In the genomic region with DNA sequence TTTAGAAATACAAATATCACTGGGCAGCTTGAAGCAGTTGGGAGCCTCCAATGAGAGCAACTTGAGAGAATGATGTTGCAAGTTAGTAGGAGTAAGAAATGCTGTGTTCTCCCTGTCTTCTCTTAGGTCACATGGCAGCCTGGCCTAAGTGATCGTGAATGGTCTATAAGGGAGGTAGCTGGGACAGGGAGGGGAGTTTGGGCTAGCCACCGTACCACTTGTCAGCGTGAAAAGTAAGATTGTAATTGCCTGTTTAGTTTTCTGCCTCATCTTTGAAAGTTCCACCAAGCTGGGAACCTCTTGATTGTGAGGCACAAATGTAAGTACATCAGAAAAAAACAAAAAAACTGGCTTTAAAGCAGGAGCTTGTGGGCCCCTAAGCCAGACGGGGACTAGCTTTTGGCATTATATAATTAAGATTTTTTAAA, we compare ENCODE assay signal across 23 cellular contexts. TPM values are rescaled to one million over a fixed set of nuclear protein-coding genes. Genes with fewer than 3 reads are reported as not detected.
DNase-seq lines count a peak whose midpoint lies in the region; ATAC-seq, FAIRE-seq and TF ChIP-seq lines count a peak whose summit lies in the region.
"Had no signal": no experiment of that assay in that cellular context is flagged by ENCODE, and none has a peak within 500 bp of the region (broad histone marks: within the 10 kb centered on the region; RNA-seq: fewer than 3 reads in every experiment).

No MANE protein-coding gene starts in this region.

- H2BK15ac ChIP-seq in mesenchymal stem cell (ENCODE audit: low read depth, poor library complexity, severe bottlenecking): no peak overlapping the region

- H3K79me1 ChIP-seq in mesenchymal stem cell (replicated peaks; ENCODE audit: low read length, poor library complexity, severe bottlenecking): peaks cover 3% of the 10 kb centered on the region

- no peak overlapping the region for H2BK120ac ChIP-seq in mesenchymal stem cell (ENCODE audit: low read depth, low read length)

- FAIRE-seq in GM12878 (lab: Jason Lieb, UNC): no peak

- TF ChIP-seq POLR2A in GM18505 (IDR thresholded peaks at IDR 0.05; ENCODE audit: borderline replicate concordance, extremely low read depth, insufficient read depth, insufficient read length) (peak; percentile 15), GM12878 (IDR thresholded peaks at IDR 0.05; ENCODE audit: low read depth, low read length) (peak; percentile 80), esophagus squamous epithelium (IDR thresholded peaks at IDR 0.05) (no peak)

- H3K4me3 ChIP-seq in SK-N-SH (ENCODE audit: low read depth in 2 of 2, low read length in 1 of 2) (no peak overlapping the region), GM12878 (no peak overlapping the region), mesenchymal stem cell (ENCODE audit: insufficient read depth in 1 of 2, low read depth in 1 of 2, low read length in 2 of 2) (no peak overlapping the region), esophagus squamous epithelium (no peak overlapping the region)
- H3K4me3 ChIP-seq: PC-9, psoas muscle, thoracic aorta had no signal

- SMC1A ChIA-PET in GM12878 (lab: Charles Lee; ENCODE audit: uncharacterized antibody, unreplicated experiment): interaction anchor here (1.0 to 4.5 kb wide), 4 partner anchors 10 to 25 kb away, joined by 3 to 15 read pairs (median 3); no protein-coding TSS in a partner anchor

- H3K23ac ChIP-seq in mesenchymal stem cell (ENCODE audit: low read length in 2 of 2): no peak overlapping the region

- no peak for TF ChIP-seq RAD21 in SK-N-SH (IDR thresholded peaks at IDR 0.05; ENCODE audit: low read length)
- TF ChIP-seq RAD21 in GM12878 (IDR thresholded peaks at IDR 0.05; ENCODE audit: insufficient read depth, low read depth, low read length): no peak

- no peak for TF ChIP-seq EP300 in SK-N-SH (IDR thresholded peaks at IDR 0.05; ENCODE audit: borderline replicate concordance in 1 of 2, low read depth in 1 of 2, low read length in 1 of 2)
- TF ChIP-seq EP300 in GM12878 (IDR thresholded peaks at IDR 0.05; ENCODE audit: borderline replicate concordance in 1 of 2, control insufficient read depth in 1 of 2, low read depth in 2 of 2, low read length in 2 of 2): no peak

- H3K4ac ChIP-seq in mesenchymal stem cell (ENCODE audit: low read depth in 1 of 2, low read length in 2 of 2): no peak overlapping the region

- peaks cover 66% of the 10 kb centered on the region for H3F3A ChIP-seq in SK-N-SH (replicated peaks; ENCODE audit: insufficient read depth)

- H2BK12ac ChIP-seq in mesenchymal stem cell (ENCODE audit: low read length in 2 of 2): no peak overlapping the region

- no peak overlapping the region for H2BK5ac ChIP-seq in mesenchymal stem cell (ENCODE audit: low read depth, low read length, poor library complexity, severe bottlenecking)

- no peak overlapping the region for H2AK5ac ChIP-seq in mesenchymal stem cell (ENCODE audit: low read length, severe bottlenecking)

- CTCF ChIA-PET in SK-N-SH (lab: Yijun Ruan, JAX): interaction anchor here (1.5 to 4.8 kb wide), 2 partner anchors 14 to 16 kb away, joined by 3 to 30 read pairs; no protein-coding TSS in a partner anchor
- CTCF ChIA-PET in GM12878 (lab: Yijun Ruan, JAX): interaction anchor here (0.9 to 1.9 kb wide), 5 partner anchors 14 to 226 kb away, joined by 4 to 11 read pairs (median 4); no protein-coding TSS in a partner anchor
- CTCF ChIA-PET in RWPE1 (lab: Yijun Ruan, JAX): no interaction called here

- no peak overlapping the region for H3K9ac ChIP-seq in SK-N-SH
- no peak overlapping the region for H3K9ac ChIP-seq in GM12878 (ENCODE audit: control insufficient read depth, insufficient read depth, low read length)
- peak overlapping the region; percentile 47 for H3K9ac ChIP-seq in mesenchymal stem cell (ENCODE audit: low read length)

- H3K36me3 ChIP-seq in SK-N-SH (replicated peaks in 1 of 2; ENCODE audit: control insufficient read depth in 1 of 2, insufficient read depth in 2 of 2, low read length in 1 of 2): peaks cover 45 to 55% of the 10 kb centered on the region in 2 experiments
- H3K36me3 ChIP-seq in GM12878 (ENCODE audit: control insufficient read depth in 2 of 2, insufficient read depth in 2 of 2, low read length in 1 of 2): peaks cover 4 to 22% of the 10 kb centered on the region in 2 experiments
- H3K36me3 ChIP-seq in mesenchymal stem cell (ENCODE audit: control insufficient read depth in 1 of 2, insufficient read depth in 2 of 2, low read depth in 1 of 2, low read length in 2 of 2): peaks cover 21 to 73% of the 10 kb centered on the region in 2 experiments
- H3K36me3 ChIP-seq in esophagus squamous epithelium: peaks cover 0 to 70% (median 7%) of the 10 kb centered on the region in 3 donors

- RAD21 ChIA-PET in GM12878 (lab: Charles Lee; ENCODE audit: unreplicated experiment): no interaction called here

- H4K8ac ChIP-seq in mesenchymal stem cell (ENCODE audit: low read length): no peak overlapping the region

- H4K91ac ChIP-seq in mesenchymal stem cell (ENCODE audit: low read length): no peak overlapping the region

- H2AFZ ChIP-seq in SK-N-SH (ENCODE audit: low read depth) (no peak overlapping the region), GM12878 (ENCODE audit: control insufficient read depth, low read depth, low read length) (no peak overlapping the region), mesenchymal stem cell (ENCODE audit: low read depth, low read length) (no peak overlapping the region)
- H2AFZ ChIP-seq: PC-9 had no signal

- DNase-seq in SK-N-SH (no peak), GM12878 (ENCODE audit: low read depth, low spot score) (no peak), mesenchymal stem cell (no peak), esophagus squamous epithelium (lab: John Stamatoyannopoulos, UW) (no peak), RWPE1 (ENCODE audit: low spot score) (no peak)
- DNase-seq: activated CD4-positive, alpha-beta T cell treated with anti-CD3 and anti-CD28 coated beads, Interleukin-2, amount 50 U/mL, for 1 hour; activated CD8-positive, alpha-beta memory T cell treated with anti-CD3 and anti-CD28 coated beads, Interleukin-2, amount 10 ng/mL, durations not matched to agents 7 days and 5 days; activated naive CD4-positive, alpha-beta T cell treated with anti-CD3 and anti-CD28 coated beads, Interleukin-2, amount 50 U/mL, for 16 hours; CD4-positive, CD25-positive, alpha-beta regulatory T cell; hypothalamus; NCI-H1694; NCI-H2171; NCI-H510A; NK-92 treated with Interleukin-12 subunit alpha and Interleukin-12 subunit beta, amount 100 ng/mL, for 24 hours; PC-9; psoas muscle; Right ventricle myocardium superior; stimulated activated naive CD4-positive, alpha-beta T cell; WERI-Rb-1 had no signal

- TF ChIP-seq CTCF in SK-N-SH (IDR thresholded peaks at IDR 0.05) (no peak), GM12878 (IDR thresholded peaks at IDR 0.05 in 2 of 3, conservative IDR thresholded peaks at IDR 0.05 in 1 of 3; ENCODE audit: control insufficient read depth in 2 of 3, extremely low read depth in 1 of 3, insufficient read depth in 1 of 3, low read depth in 3 of 3, low read length in 3 of 3) (no peak), esophagus squamous epithelium (IDR thresholded peaks at IDR 0.05) (no peak), RWPE1 (conservative IDR thresholded peaks at IDR 0.05; ENCODE audit: low read depth) (no peak)

- H3K4me1 ChIP-seq in SK-N-SH (ENCODE audit: control insufficient read depth in 1 of 2, insufficient read depth in 2 of 2, low read depth in 1 of 2, low read length in 1 of 2) (no peaks in the 10 kb centered on the region), GM12878 (ENCODE audit: control insufficient read depth, insufficient read depth, low read length) (no peaks in the 10 kb centered on the region), mesenchymal stem cell (ENCODE audit: control insufficient read depth, insufficient read depth, low read depth, low read length) (peaks cover 2% of the 10 kb centered on the region), esophagus squamous epithelium (no peaks in the 10 kb centered on the region)

- peaks cover 60% of the 10 kb centered on the region for H4K20me1 ChIP-seq in SK-N-SH (ENCODE audit: insufficient read depth)
- no peaks in the 10 kb centered on the region for H4K20me1 ChIP-seq in GM12878 (ENCODE audit: control insufficient read depth, insufficient read depth)

- no peaks in the 10 kb centered on the region for H3K9me2 ChIP-seq in SK-N-SH

- in situ Hi-C loops in GM12878 (cut with MboI): no loop called here

- intact Hi-C loops in GM12878 (cut with micrococcal nuclease; ENCODE audit: unreplicated experiment) (loop anchor here (10.0 kb wide), 1 partner anchor 400 kb away; no protein-coding TSS in a partner anchor), esophagus squamous epithelium (cut with DNase I) (no loop called here)

- H3K27ac ChIP-seq in SK-N-SH (ENCODE audit: low read depth in 2 of 2, low read length in 1 of 2): no peak overlapping the region
- no peak overlapping the region for H3K27ac ChIP-seq in GM12878 (ENCODE audit: control insufficient read depth, insufficient read depth)
- no peak overlapping the region for H3K27ac ChIP-seq in mesenchymal stem cell (ENCODE audit: low read length, poor library complexity, severe bottlenecking)
- no peak overlapping the region for H3K27ac ChIP-seq in esophagus squamous epithelium
- H3K27ac ChIP-seq in RWPE1: no peak overlapping the region
- H3K27ac ChIP-seq: PC-9, psoas muscle, thoracic aorta, WERI-Rb-1 had no signal

- POLR2A ChIA-PET in SK-N-SH (lab: Yijun Ruan, JAX) (no interaction called here), GM12878 (lab: Charles Lee) (interaction anchor here (1.4 kb wide), 1 partner anchor 98 kb away, joined by 3 read pairs; a partner anchor contains a TSS), RWPE1 (lab: Yijun Ruan, JAX; ENCODE audit: low non-redundant PET) (no interaction called here)

- no peaks in the 10 kb centered on the region for H3K9me3 ChIP-seq in SK-N-SH
- no peaks in the 10 kb centered on the region for H3K9me3 ChIP-seq in GM12878 (replicated peaks; ENCODE audit: control insufficient read depth, insufficient read depth, low read length)
- H3K9me3 ChIP-seq in mesenchymal stem cell (ENCODE audit: control insufficient read depth, low read length): no peaks in the 10 kb centered on the region
- H3K9me3 ChIP-seq in esophagus squamous epithelium: no peaks in the 10 kb centered on the region
- H3K9me3 ChIP-seq: psoas muscle, thoracic aorta had no signal

- H3K4me2 ChIP-seq in SK-N-SH (no peak overlapping the region), GM12878 (ENCODE audit: control insufficient read depth, insufficient read depth) (no peak overlapping the region), mesenchymal stem cell (ENCODE audit: low read length, poor library complexity, severe bottlenecking) (no peak overlapping the region)
- H3K4me2 ChIP-seq: PC-9 had no signal

- H3K27me3 ChIP-seq in SK-N-SH (ENCODE audit: insufficient read depth): no peaks in the 10 kb centered on the region
- H3K27me3 ChIP-seq in GM12878 (replicated peaks in 1 of 2; ENCODE audit: control insufficient read depth in 2 of 2, insufficient read depth in 2 of 2, low read length in 1 of 2): no peaks in the 10 kb centered on the region
- no peaks in the 10 kb centered on the region for H3K27me3 ChIP-seq in mesenchymal stem cell (ENCODE audit: control insufficient read depth in 1 of 2, insufficient read depth in 1 of 2, low read length in 2 of 2)
- H3K27me3 ChIP-seq in esophagus squamous epithelium: no peaks in the 10 kb centered on the region

- ATAC-seq in SK-N-SH treated with all-trans-retinoic acid at 6 μM for 48 hours (no peak), GM18505 (IDR thresholded peaks at IDR 0.05; ENCODE audit: unreplicated experiment) (no peak), GM12878 (peak; percentile 4; the same call in 2 of the 3 replicates), GM21390 (IDR thresholded peaks at IDR 0.05; ENCODE audit: unreplicated experiment) (no peak)
- ATAC-seq: activated CD8-positive, alpha-beta memory T cell treated with anti-CD3 and anti-CD28 coated beads, Interleukin-2, amount 10 ng/mL, durations not matched to agents 7 days and 5 days had no signal

- 97% methylated on average over 4 of the region's 4 CpGs for WGBS in SK-N-SH (ENCODE audit: low lambda C conversion rate)
- 93% methylated on average over 4 of the region's 4 CpGs for WGBS in GM12878 (ENCODE audit: insufficient coverage, insufficient replicate concordance, low lambda C conversion rate, missing lambda C conversion rate)
- 94% methylated on average over 3 of the region's 4 CpGs for WGBS in mesenchymal stem cell
- WGBS in esophagus squamous epithelium, 2 donors: 86 to 92% methylated on average over 3 to 4 of the region's 4 CpGs

- no peak overlapping the region for H3K18ac ChIP-seq in mesenchymal stem cell (ENCODE audit: low read depth in 1 of 2, low read length in 2 of 2)

- peaks cover 15% of the 10 kb centered on the region for H3K79me2 ChIP-seq in SK-N-SH (ENCODE audit: insufficient read depth)
- H3K79me2 ChIP-seq in GM12878 (ENCODE audit: control insufficient read depth, insufficient read depth, low read length): no peaks in the 10 kb centered on the region

- BruUV-seq in GM12878 (replicated peaks; lab: Mats Ljungman, UMichigan): no TSS peak

- no peak overlapping the region for H3K14ac ChIP-seq in mesenchymal stem cell (ENCODE audit: low read length in 2 of 2)

RNA-seq across cellular contexts. Expression of a gene that starts 36.4 kb away (rescaled TPM):
- polyA plus RNA-seq in SK-N-SH (2012; rRNA removed) (16.9 and 21.5 TPM in 2 replicates), GM12878 (2011; rRNA removed) (82.0 and 136 TPM in 2 replicates), GM12878 (2014; fragmentation: Illumina TruSeq; extraction: Trizol) (75.8 and 104 TPM in 2 replicates), GM12878 (2014; fragmentation: Nextera tagmentation; extraction: Ambion mirVana) (10 to 100 TPM; 48.2 to 65.8 TPM), GM12878 (2014; rRNA removed) (56.8 and 77.8 TPM in 2 replicates), GM12878 (2016; fragmentation: Nextera tagmentation; extraction: Ambion mirVana) (100 to 1,000 TPM; 145 to 171 TPM)
- 17.7 and 37.8 TPM in 2 replicates for polyA plus RNA-seq in SK-N-SH (2012; cell fraction: cytosol; rRNA removed)
- 60.1 and 67.7 TPM in 2 replicates for polyA plus RNA-seq in SK-N-SH (2012; cell fraction: nucleus; rRNA removed)
- 439 and 462 TPM in 2 replicates for total RNA-seq in GM12878 (2013; cell fraction: nucleolus; rRNA removed)
- total RNA-seq in GM12878 (2014; rRNA removed) (88.1 and 113 TPM in 2 replicates), GM12878 (2014; rRNA removed; fragmentation: Illumina TruSeq; extraction: Trizol) (158 and 173 TPM in 2 replicates), GM12878 (2021) (164 and 174 TPM in 2 replicates), esophagus squamous epithelium (10 to 100 TPM; 46.5 to 87.1 (median 67.9) TPM)
- 27.8 TPM for polyA plus RNA-seq in GM12878 (2011; ENCODE audit: low read depth)
- 28.3 and 34.4 TPM in 2 replicates for polyA plus RNA-seq in GM12878 (2011; cell fraction: cytosol; rRNA removed)
- polyA plus RNA-seq in GM12878 (2011; cell fraction: nucleus; rRNA removed): 41.5 and 94.7 TPM in 2 replicates
- polyA plus RNA-seq in GM12878 (2012): 55.6 and 89.6 TPM in 2 replicates
- 154 and 263 TPM in 2 replicates for polyA minus RNA-seq in GM12878 (2011; rRNA and poly(A)+ RNA removed)
- 97.2 and 107 TPM in 2 replicates for polyA minus RNA-seq in GM12878 (2011; cell fraction: cytosol; rRNA and poly(A)+ RNA removed)
- 157 and 218 TPM in 2 replicates for polyA minus RNA-seq in GM12878 (2011; cell fraction: nucleus; rRNA and poly(A)+ RNA removed)
- 95.3 TPM for polyA plus RNA-seq in mesenchymal stem cell (2013, experiment 1 of 2)
- 102 TPM for polyA plus RNA-seq in mesenchymal stem cell (2013, experiment 2 of 2)

Comparison
In these comparisons a context has a peak if more than half of its experiments do, and no peak if none do; other contexts are left out.
1. POLR2A ChIP-seq: peak in GM18505 (single experiment) and GM12878 (single experiment); none in esophagus squamous epithelium (0 of 4).